In the genomic region with DNA sequence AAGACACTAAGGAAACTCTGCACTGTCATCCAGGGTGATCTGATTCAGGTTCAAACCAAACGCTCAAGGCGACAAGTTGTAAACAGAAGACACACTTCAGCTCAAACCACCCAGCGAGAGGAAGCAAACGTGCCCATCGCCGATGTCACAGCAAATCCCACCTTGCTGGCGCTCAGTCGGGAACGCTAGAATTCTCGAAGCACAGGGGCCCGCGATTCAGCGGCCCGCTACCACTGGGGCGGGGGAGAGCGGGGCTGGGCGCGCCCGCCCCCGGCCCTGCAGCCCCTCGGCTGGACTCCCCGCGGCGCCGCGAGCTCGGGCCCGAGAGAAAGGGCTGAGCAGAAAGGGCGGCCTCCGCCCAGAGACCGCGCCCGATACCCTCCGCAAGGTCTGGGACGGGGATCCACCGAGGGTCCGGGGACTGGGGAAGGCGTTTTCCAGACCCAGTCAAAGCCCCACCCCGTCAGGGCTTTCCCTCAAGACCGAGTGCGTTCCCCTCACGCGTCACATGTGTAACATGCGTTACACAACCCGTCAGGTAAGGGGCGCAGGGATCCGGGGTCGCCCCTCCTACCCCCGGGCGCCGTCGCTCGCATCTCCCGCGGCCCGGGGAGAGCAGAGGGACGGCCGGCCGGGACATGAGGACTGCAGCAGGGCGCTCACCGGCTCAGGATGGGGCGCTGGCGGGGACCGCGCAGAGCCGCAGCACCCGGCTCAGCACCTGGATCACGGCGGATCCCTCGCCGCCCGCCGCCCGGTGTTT, we compare ENCODE assay signal across 8 cellular contexts. TPM values are rescaled to one million over a fixed set of nuclear protein-coding genes. Genes with fewer than 3 reads are reported as not detected.
DNase-seq lines count a peak whose midpoint lies in the region; ATAC-seq and TF ChIP-seq lines count a peak whose summit lies in the region.

No MANE protein-coding gene starts in this region.

- H3K27me3 ChIP-seq in SJCRH30 = no peaks in the 10 kb centered on the region
- no peaks in the 10 kb centered on the region for H3K27me3 ChIP-seq in right cardiac atrium (ENCODE audit: control insufficient read depth, insufficient read depth)
- no peaks in the 10 kb centered on the region for H3K27me3 ChIP-seq in sigmoid colon

- H3K27me3 Mint-ChIP-seq in activated naive CD8-positive, alpha-beta T cell treated with anti-CD3 and anti-CD28 coated beads, Interleukin-2, amount 50 U/mL, for 24 hours = no peaks in the 10 kb centered on the region

- peak overlapping the region; percentile 88 for H3K4me3 ChIP-seq in AG10803 (ENCODE audit: low read length)
- H3K4me3 ChIP-seq in SJCRH30 = peak overlapping the region; percentile 87
- peak overlapping the region; percentile 50 for H3K4me3 ChIP-seq in right cardiac atrium (ENCODE audit: low read length)
- H3K4me3 ChIP-seq in sigmoid colon = peak overlapping the region; percentile 88 to 92 (median 90)

- H3K4me3 Mint-ChIP-seq in activated naive CD8-positive, alpha-beta T cell treated with anti-CD3 and anti-CD28 coated beads, Interleukin-2, amount 50 U/mL, for 24 hours = peak overlapping the region; percentile 94

- H3K9me3 Mint-ChIP-seq in activated naive CD8-positive, alpha-beta T cell treated with anti-CD3 and anti-CD28 coated beads, Interleukin-2, amount 50 U/mL, for 24 hours = no peaks in the 10 kb centered on the region

- TF ChIP-seq POLR2A in sigmoid colon (IDR thresholded peaks at IDR 0.05) = no peak

- H3K27ac ChIP-seq in SJCRH30 = peak overlapping the region; percentile 39
- peak overlapping the region; percentile 65 for H3K27ac ChIP-seq in right cardiac atrium (ENCODE audit: low read length)
- H3K27ac ChIP-seq in sigmoid colon = peak overlapping the region; percentile 80 to 92 (median 84)

- H3K9me3 ChIP-seq in SJCRH30 (replicated peaks) = no peaks in the 10 kb centered on the region
- no peaks in the 10 kb centered on the region for H3K9me3 ChIP-seq in right cardiac atrium (ENCODE audit: control insufficient read depth, low read length)
- no peaks in the 10 kb centered on the region for H3K9me3 ChIP-seq in sigmoid colon

- H3K4me1 Mint-ChIP-seq in activated naive CD8-positive, alpha-beta T cell treated with anti-CD3 and anti-CD28 coated beads, Interleukin-2, amount 50 U/mL, for 24 hours = peaks cover 40% of the 10 kb centered on the region

- ATAC-seq in GM19035 (IDR thresholded peaks at IDR 0.05; ENCODE audit: unreplicated experiment) (peak; percentile 56), HG03342 (IDR thresholded peaks at IDR 0.05; ENCODE audit: unreplicated experiment) (peak; percentile 50), right cardiac atrium (peak; percentile 51 to 65)
- ATAC-seq in activated naive CD8-positive, alpha-beta T cell treated with anti-CD3 and anti-CD28 coated beads, Interleukin-2, amount 50 U/mL, for 24 hours = peak; percentile 40

- under 1% methylated on average over 74 of the region's 74 CpGs for WGBS in right cardiac atrium
- 0 to 1% methylated on average over 74 of the region's 74 CpGs for WGBS in sigmoid colon, 2 donors

- peaks cover 7% of the 10 kb centered on the region for H3K4me1 ChIP-seq in SJCRH30
- H3K4me1 ChIP-seq in right cardiac atrium (ENCODE audit: control insufficient read depth, insufficient read depth, low read length) = no peaks in the 10 kb centered on the region
- peaks cover 0 to 19% (median 10%) of the 10 kb centered on the region in 4 donors for H3K4me1 ChIP-seq in sigmoid colon

- H3K36me3 ChIP-seq in SJCRH30 (no peaks in the 10 kb centered on the region), sigmoid colon (no peaks in the 10 kb centered on the region)

- H3K27ac Mint-ChIP-seq in activated naive CD8-positive, alpha-beta T cell treated with anti-CD3 and anti-CD28 coated beads, Interleukin-2, amount 50 U/mL, for 24 hours = peak overlapping the region; percentile 94

- TF ChIP-seq EP300 in sigmoid colon (IDR thresholded peaks at IDR 0.05) = no peak

- intact Hi-C loops in right cardiac atrium (cut with DNase I) = no loop called here
- intact Hi-C loops in sigmoid colon (cut with DNase I) = loop anchor here (5.0 kb wide), 1 partner anchor 66 kb away; no protein-coding TSS in a partner anchor

- H3K36me3 Mint-ChIP-seq in activated naive CD8-positive, alpha-beta T cell treated with anti-CD3 and anti-CD28 coated beads, Interleukin-2, amount 50 U/mL, for 24 hours (ENCODE audit: low read depth) = no peaks in the 10 kb centered on the region

- DNase-seq in AG10803 (ENCODE audit: low read depth) (no peak), SJCRH30 (peak in 1 of 2 experiments; percentile 58), right cardiac atrium (peak in 2 of 3 donors; percentile 41 to 76), sigmoid colon (peak; percentile 74), mesenteric fat pad (ENCODE audit: low spot score) (no peak)
- DNase-seq in activated naive CD8-positive, alpha-beta T cell treated with anti-CD3 and anti-CD28 coated beads, Interleukin-2, amount 50 U/mL, for 24 hours = peak; percentile 60

- no peak for TF ChIP-seq CTCF in AG10803 (conservative IDR thresholded peaks at IDR 0.05; ENCODE audit: low read length)
- no peak for TF ChIP-seq CTCF in sigmoid colon (IDR thresholded peaks at IDR 0.05)

RNA-seq across cellular contexts. Expression of gene AGTPBP1, which starts 0.5 kb away (rescaled TPM):
- total RNA-seq in SJCRH30 (2014; rRNA removed; shearing (Covaris generic)) = 31.6 and 34.4 TPM in 2 replicates
- total RNA-seq in right cardiac atrium (10 to 100 TPM; 42.5 to 54.8 (median 48.8) TPM), sigmoid colon (10 to 100 TPM; 17.1 to 24.7 (median 19.3) TPM), mesenteric fat pad (26.8 TPM)
- polyA plus RNA-seq in right cardiac atrium (11.0 TPM), sigmoid colon (1 to 10 TPM; 3.6 to 5.5 (median 3.7) TPM)

Comparison
In these comparisons a context has a peak if more than half of its experiments do, and no peak if none do; other contexts are left out.
1. DNase-seq: peak in activated naive CD8-positive, alpha-beta T cell treated with anti-CD3 and anti-CD28 coated beads, Interleukin-2, amount 50 U/mL, for 24 hours (single experiment), right cardiac atrium (2 of 3) and sigmoid colon (single experiment); none in AG10803 (single experiment) and mesenteric fat pad (single experiment).
2. Peak in every context shown above with its lines, with median percentiles within 50 percentile points of each other: H3K4me3 ChIP-seq, ATAC-seq and H3K27ac ChIP-seq.